In the genomic region with DNA sequence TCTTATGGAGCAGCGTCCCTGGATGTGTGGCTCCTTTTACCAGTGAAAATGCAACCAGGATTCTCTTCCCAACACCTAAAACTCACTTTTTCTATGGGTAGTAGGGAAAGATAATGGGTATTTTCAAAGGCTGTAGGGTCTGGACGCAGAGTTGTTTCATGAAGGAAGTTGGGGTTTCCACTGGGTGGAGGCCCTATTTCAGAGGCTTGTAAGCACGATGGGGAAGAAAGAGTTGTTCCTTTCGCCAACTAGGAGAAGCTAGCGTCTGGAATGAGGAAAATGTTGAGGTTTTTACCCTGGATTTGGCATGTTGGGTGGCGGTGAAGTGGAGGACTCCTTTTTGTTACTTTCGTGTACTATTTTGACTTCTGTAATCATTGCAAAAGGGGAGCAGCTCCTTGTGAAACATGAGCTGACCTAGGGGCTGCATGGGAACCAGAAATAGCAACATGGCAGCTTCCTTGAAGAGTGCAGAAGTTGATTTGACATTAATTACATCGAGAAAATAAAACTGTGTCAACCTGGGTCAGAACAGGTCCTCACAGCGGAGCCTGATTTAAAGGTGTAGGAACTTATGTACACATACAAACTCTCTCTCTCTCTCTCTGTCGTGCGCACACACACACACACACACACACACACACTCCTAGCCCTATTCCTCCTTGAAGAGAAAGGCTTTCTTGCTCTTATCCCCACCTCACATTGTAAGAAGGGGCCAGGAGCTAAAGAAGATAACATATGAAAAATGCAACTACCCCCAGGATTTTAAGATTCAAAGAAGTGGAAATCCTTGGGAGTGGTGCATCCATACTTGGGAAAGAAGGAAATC, we compare ENCODE assay signal across 1 cellular context.
A peak's percentile ranks its signal among the peaks of the same experiment; 100 is the strongest.
TF ChIP-seq lines count a peak whose summit lies in the region.

No MANE protein-coding gene starts in this region.

TF ChIP-seq in GM12878, 131 proteins besides CTCF, POLR2A, EP300 and RAD21 (continued from another document):
- TF ChIP-seq, protein P1, sequence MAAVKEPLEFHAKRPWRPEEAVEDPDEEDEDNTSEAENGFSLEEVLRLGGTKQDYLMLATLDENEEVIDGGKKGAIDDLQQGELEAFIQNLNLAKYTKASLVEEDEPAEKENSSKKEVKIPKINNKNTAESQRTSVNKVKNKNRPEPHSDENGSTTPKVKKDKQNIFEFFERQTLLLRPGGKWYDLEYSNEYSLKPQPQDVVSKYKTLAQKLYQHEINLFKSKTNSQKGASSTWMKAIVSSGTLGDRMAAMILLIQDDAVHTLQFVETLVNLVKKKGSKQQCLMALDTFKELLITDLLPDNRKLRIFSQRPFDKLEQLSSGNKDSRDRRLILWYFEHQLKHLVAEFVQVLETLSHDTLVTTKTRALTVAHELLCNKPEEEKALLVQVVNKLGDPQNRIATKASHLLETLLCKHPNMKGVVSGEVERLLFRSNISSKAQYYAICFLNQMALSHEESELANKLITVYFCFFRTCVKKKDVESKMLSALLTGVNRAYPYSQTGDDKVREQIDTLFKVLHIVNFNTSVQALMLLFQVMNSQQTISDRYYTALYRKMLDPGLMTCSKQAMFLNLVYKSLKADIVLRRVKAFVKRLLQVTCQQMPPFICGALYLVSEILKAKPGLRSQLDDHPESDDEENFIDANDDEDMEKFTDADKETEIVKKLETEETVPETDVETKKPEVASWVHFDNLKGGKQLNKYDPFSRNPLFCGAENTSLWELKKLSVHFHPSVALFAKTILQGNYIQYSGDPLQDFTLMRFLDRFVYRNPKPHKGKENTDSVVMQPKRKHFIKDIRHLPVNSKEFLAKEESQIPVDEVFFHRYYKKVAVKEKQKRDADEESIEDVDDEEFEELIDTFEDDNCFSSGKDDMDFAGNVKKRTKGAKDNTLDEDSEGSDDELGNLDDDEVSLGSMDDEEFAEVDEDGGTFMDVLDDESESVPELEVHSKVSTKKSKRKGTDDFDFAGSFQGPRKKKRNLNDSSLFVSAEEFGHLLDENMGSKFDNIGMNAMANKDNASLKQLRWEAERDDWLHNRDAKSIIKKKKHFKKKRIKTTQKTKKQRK (IDR thresholded peaks at IDR 0.05; ENCODE audit: low read depth, low read length), result no peak
- TF ChIP-seq STAT1 (conservative IDR thresholded peaks at IDR 0.05) (no peak), RUNX3 (IDR thresholded peaks at IDR 0.05; ENCODE audit: low read length) (peak; percentile 15; the same call in 1 of the 2 replicates), CEBPB (IDR thresholded peaks at IDR 0.05; ENCODE audit: borderline replicate concordance in 1 of 2, low read depth in 2 of 2, low read length in 2 of 2) (no peak), PAX8 (IDR thresholded peaks at IDR 0.05) (no peak)
- TF ChIP-seq, protein P2, sequence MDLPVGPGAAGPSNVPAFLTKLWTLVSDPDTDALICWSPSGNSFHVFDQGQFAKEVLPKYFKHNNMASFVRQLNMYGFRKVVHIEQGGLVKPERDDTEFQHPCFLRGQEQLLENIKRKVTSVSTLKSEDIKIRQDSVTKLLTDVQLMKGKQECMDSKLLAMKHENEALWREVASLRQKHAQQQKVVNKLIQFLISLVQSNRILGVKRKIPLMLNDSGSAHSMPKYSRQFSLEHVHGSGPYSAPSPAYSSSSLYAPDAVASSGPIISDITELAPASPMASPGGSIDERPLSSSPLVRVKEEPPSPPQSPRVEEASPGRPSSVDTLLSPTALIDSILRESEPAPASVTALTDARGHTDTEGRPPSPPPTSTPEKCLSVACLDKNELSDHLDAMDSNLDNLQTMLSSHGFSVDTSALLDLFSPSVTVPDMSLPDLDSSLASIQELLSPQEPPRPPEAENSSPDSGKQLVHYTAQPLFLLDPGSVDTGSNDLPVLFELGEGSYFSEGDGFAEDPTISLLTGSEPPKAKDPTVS (IDR thresholded peaks at IDR 0.05; ENCODE audit: low read depth, low read length), result no peak
